1 cellular context compared by ENCODE assay signal in the genomic region with DNA sequence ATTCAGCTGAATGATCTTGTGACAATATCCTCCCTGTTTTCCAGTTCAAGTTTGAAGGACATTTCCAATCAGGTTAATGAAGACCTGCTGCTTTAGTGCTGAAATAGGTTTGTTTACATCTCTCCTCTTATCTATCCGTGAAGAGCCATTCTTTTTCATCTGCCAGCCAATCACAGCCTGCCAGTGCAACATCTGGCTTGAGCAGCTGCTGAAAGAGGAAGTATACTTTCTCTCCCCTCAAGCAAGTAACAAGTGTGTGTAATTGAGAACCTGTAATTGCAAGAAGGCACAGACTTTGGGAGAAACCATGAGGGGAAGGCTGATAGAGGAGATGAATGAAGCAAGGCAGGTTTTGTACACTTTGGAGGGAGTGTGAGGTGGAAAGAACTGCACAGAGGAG.
TF ChIP-seq lines count a peak whose summit lies in the region.

No MANE protein-coding gene starts in this region.

TF ChIP-seq in SK-N-SH treated with all-trans-retinoic acid at 6 μM for 48 hours, 23 proteins besides CTCF, POLR2A, EP300 and RAD21 (continued from another document):
- TF ChIP-seq, protein P1, sequence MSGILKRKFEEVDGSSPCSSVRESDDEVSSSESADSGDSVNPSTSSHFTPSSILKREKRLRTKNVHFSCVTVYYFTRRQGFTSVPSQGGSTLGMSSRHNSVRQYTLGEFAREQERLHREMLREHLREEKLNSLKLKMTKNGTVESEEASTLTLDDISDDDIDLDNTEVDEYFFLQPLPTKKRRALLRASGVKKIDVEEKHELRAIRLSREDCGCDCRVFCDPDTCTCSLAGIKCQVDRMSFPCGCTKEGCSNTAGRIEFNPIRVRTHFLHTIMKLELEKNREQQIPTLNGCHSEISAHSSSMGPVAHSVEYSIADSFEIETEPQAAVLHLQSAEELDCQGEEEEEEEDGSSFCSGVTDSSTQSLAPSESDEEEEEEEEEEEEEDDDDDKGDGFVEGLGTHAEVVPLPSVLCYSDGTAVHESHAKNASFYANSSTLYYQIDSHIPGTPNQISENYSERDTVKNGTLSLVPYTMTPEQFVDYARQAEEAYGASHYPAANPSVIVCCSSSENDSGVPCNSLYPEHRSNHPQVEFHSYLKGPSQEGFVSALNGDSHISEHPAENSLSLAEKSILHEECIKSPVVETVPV (CRISPR knock-in tag; IDR thresholded peaks at IDR 0.05) = no peak
- TF ChIP-seq RARB (CRISPR knock-in tag; IDR thresholded peaks at IDR 0.05) (no peak), ZC3H10 (CRISPR knock-in tag; IDR thresholded peaks at IDR 0.05) (no peak), TOX (CRISPR knock-in tag; IDR thresholded peaks at IDR 0.05; ENCODE audit: borderline replicate concordance) (no peak)
- TF ChIP-seq, protein P2, sequence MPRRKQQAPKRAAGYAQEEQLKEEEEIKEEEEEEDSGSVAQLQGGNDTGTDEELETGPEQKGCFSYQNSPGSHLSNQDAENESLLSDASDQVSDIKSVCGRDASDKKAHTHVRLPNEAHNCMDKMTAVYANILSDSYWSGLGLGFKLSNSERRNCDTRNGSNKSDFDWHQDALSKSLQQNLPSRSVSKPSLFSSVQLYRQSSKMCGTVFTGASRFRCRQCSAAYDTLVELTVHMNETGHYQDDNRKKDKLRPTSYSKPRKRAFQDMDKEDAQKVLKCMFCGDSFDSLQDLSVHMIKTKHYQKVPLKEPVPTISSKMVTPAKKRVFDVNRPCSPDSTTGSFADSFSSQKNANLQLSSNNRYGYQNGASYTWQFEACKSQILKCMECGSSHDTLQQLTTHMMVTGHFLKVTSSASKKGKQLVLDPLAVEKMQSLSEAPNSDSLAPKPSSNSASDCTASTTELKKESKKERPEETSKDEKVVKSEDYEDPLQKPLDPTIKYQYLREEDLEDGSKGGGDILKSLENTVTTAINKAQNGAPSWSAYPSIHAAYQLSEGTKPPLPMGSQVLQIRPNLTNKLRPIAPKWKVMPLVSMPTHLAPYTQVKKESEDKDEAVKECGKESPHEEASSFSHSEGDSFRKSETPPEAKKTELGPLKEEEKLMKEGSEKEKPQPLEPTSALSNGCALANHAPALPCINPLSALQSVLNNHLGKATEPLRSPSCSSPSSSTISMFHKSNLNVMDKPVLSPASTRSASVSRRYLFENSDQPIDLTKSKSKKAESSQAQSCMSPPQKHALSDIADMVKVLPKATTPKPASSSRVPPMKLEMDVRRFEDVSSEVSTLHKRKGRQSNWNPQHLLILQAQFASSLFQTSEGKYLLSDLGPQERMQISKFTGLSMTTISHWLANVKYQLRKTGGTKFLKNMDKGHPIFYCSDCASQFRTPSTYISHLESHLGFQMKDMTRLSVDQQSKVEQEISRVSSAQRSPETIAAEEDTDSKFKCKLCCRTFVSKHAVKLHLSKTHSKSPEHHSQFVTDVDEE (CRISPR knock-in tag; IDR thresholded peaks at IDR 0.05) = no peak
TF ChIP-seq in SK-N-SH treated with all-trans-retinoic acid at 6 μM for 48 hours: peak in this region for 0.
